ENCODE assay signal across 8 cellular contexts in genomic region chr20:38472513-38473352, GRCh38. TPM values are rescaled to one million over a fixed set of nuclear protein-coding genes. Genes with fewer than 3 reads are reported as not detected.
DNase-seq lines count a peak whose midpoint lies in the region; ATAC-seq and TF ChIP-seq lines count a peak whose summit lies in the region.

TSS of gene RALGAPB (plus strand) at chr20:38472843. CDS start at chr20:38488433, 15,590 bp downstream.

- peak within 1 kb of the TSS; percentile 87 for H3K4me3 ChIP-seq in epithelial cell of esophagus (ENCODE audit: low read length)
- H3K4me3 ChIP-seq in mononuclear cell (ENCODE audit: low read length): peak within 1 kb of the TSS; percentile 96

- H3K9me3 ChIP-seq in mononuclear cell (ENCODE audit: low read depth, low read length): no peaks in the 10 kb centered on the region

- no peaks in the 10 kb centered on the region for H3K27me3 ChIP-seq in mononuclear cell (ENCODE audit: insufficient read depth, low read length)

- peak; percentile 63 for TF ChIP-seq CTCF in epithelial cell of esophagus (IDR thresholded peaks at IDR 0.05; ENCODE audit: insufficient read depth, low read depth, low read length, missing control alignments)

- peaks cover 27% of the 10 kb centered on the region for H3K4me1 ChIP-seq in mononuclear cell (ENCODE audit: insufficient read depth, low read length)

- DNase-seq in DMS153 treated with DMSO at 0.1 percent for 48 hours (lab: John Stamatoyannopoulos, UW; ENCODE audit: unreplicated experiment) (peak; percentile 98), OCI-M2 (lab: John Stamatoyannopoulos, UW; ENCODE audit: unreplicated experiment) (peak; percentile 97), activated T-cell treated with anti-CD3 and anti-CD28 coated beads for 4 hours (peak; percentile 95), epithelial cell of esophagus (ENCODE audit: low read depth) (peak; percentile 99)
- peak; percentile 92 to 98 for DNase-seq in stimulated activated CD8-positive, alpha-beta memory T cell treated with anti-CD3 and anti-CD28 coated beads, Interleukin-4, amount 100 ng/mL, for 1 hour (ENCODE audit: low read depth in 2 of 2, low spot score in 1 of 2)

- TF ChIP-seq RAD21 in Ishikawa (IDR thresholded peaks at IDR 0.05; ENCODE audit: low read depth): peak; percentile 30; the same call in 1 of the 2 replicates

- no peak for TF ChIP-seq EP300 in Ishikawa (IDR thresholded peaks at IDR 0.05; ENCODE audit: borderline replicate concordance)

- peak; percentile 86 for ATAC-seq in GM21576 (IDR thresholded peaks at IDR 0.05; ENCODE audit: unreplicated experiment)

TF ChIP-seq in Ishikawa, 13 proteins besides CTCF, POLR2A, EP300 and RAD21:
- peak; percentile 7; the same call in 1 of the 2 replicates for TF ChIP-seq YY1 (IDR thresholded peaks at IDR 0.05; ENCODE audit: low read depth)
- peak; percentile 75 for TF ChIP-seq MAX (IDR thresholded peaks at IDR 0.05)
- TF ChIP-seq REST (IDR thresholded peaks at IDR 0.05; ENCODE audit: low read depth): no peak
- TF ChIP-seq TEAD4 (IDR thresholded peaks at IDR 0.05): peak; percentile 25; the same call in 1 of the 2 replicates
- peak; percentile 5; the same call in 1 of the 2 replicates for TF ChIP-seq TAF1 (IDR thresholded peaks at IDR 0.05; ENCODE audit: low read depth)
- no peak for TF ChIP-seq NFIC (IDR thresholded peaks at IDR 0.05)
- peak; percentile 30; the same call in 1 of the 2 replicates for TF ChIP-seq TCF12 (IDR thresholded peaks at IDR 0.05; ENCODE audit: low read depth)
- peak; percentile 69; the same call in 1 of the 2 replicates for TF ChIP-seq CREB1 (IDR thresholded peaks at IDR 0.05; ENCODE audit: low read depth)

RNA-seq across cellular contexts. Expression of gene RALGAPB, which starts in this region (rescaled TPM):
- 40.6 TPM for total RNA-seq in mononuclear cell

Comparison
In these comparisons a context has a peak if more than half of its experiments do, and no peak if none do; other contexts are left out.
1. Peak in every context shown above with its lines: DNase-seq, ATAC-seq and H3K4me3 ChIP-seq.